8 cellular contexts compared by ENCODE assay signal in the genomic region with DNA sequence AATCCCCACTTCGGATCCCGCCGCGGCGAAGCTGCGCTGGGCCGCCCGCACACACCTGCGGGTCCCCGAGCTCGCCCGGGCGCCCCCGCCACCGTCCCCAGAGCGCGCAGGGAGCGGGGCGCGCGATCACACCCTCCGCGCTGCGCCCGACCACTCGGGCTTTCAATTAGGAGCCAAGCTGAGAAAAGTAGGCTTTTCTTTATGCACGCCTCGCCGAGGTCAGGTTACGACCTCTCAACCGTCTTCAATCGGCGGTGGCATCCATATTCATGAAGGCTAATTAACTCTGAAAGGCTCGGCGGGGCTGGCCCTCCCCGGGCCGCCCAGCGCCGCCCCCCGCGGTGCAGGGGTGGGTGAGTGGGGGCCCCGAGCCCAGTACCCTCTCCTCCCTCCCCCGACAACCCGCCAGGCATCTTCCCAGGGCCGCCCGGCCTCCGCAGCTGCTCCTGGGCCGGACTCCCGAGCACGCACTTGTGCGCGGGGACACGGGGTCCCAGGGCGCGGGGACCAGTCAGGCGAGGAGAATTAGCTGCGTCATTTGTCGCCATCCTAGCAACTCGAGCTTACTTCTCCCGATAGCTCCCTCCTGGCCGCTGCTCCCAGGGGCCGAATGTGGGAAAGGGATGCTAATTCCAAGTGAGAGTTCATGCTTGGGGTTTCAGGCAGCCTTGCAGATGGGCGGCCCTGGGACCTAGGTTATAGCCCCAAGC.
DNase-seq lines count a peak whose midpoint lies in the region; ATAC-seq, FAIRE-seq and TF ChIP-seq lines count a peak whose summit lies in the region.

No MANE protein-coding gene starts in this region.

- H3K4me1 Mint-ChIP-seq in neural progenitor cell: peaks cover 31% of the 10 kb centered on the region

- peak; percentile 31 to 56 for ATAC-seq in activated naive CD4-positive, alpha-beta T cell treated with anti-CD3 and anti-CD28 coated beads, Interleukin-2, amount 50 U/mL, for 72 hours
- ATAC-seq in GM19023 (IDR thresholded peaks at IDR 0.05; ENCODE audit: unreplicated experiment): no peak

- H3K9ac ChIP-seq in neural progenitor cell: no peak overlapping the region

- no peaks in the 10 kb centered on the region for H4K20me1 ChIP-seq in neural progenitor cell (ENCODE audit: low read depth)

- H3K27ac ChIP-seq in neural progenitor cell (peak overlapping the region; percentile 76), uterus (peak overlapping the region; percentile 96 to 97)

- FAIRE-seq in GM12892 (lab: Jason Lieb, UNC): peak; percentile 79

- peaks cover 8% of the 10 kb centered on the region for H3K27me3 Mint-ChIP-seq in neural progenitor cell (ENCODE audit: insufficient read depth, low read depth)

- H3K4me1 ChIP-seq in neural progenitor cell (peaks cover 9% of the 10 kb centered on the region), uterus (no peaks in the 10 kb centered on the region)

- H3K27me3 ChIP-seq in neural progenitor cell: no peaks in the 10 kb centered on the region
- no peaks in the 10 kb centered on the region for H3K27me3 ChIP-seq in uterus

- DNase-seq in A172 (ENCODE audit: low spot score): peak; percentile 87
- no peak for DNase-seq in GM12892 (ENCODE audit: insufficient read length)
- peak; percentile 46 to 78 for DNase-seq in NCI-H526 (lab: John Stamatoyannopoulos, UW)
- DNase-seq in activated naive CD4-positive, alpha-beta T cell treated with anti-CD3 and anti-CD28 coated beads, Interleukin-2, amount 50 U/mL, for 72 hours (ENCODE audit: low spot score in 2 of 2): peak in 1 of 2 donors; percentile 37
- DNase-seq in head of caudate nucleus: peak; percentile 76 to 94 (median 88)
- peak; percentile 95 for DNase-seq in neural progenitor cell (ENCODE audit: low spot score)
- DNase-seq in uterus: peak; percentile 75 to 76

- peak overlapping the region; percentile 71 for H2AFZ ChIP-seq in neural progenitor cell (replicated peaks)

- H3K4me2 ChIP-seq in neural progenitor cell: peak overlapping the region; percentile 81

- H3K4me3 Mint-ChIP-seq in neural progenitor cell: peak overlapping the region; percentile 86

- peak overlapping the region; percentile 52 to 69 for H3K27ac Mint-ChIP-seq in activated naive CD4-positive, alpha-beta T cell treated with anti-CD3 and anti-CD28 coated beads, Interleukin-2, amount 50 U/mL, for 72 hours
- H3K27ac Mint-ChIP-seq in neural progenitor cell: no peak overlapping the region

- TF ChIP-seq CTCF in neural progenitor cell (IDR thresholded peaks at IDR 0.05): no peak
- TF ChIP-seq CTCF in uterus (IDR thresholded peaks at IDR 0.05): no peak

- peaks cover 0 to 5% of the 10 kb centered on the region in 2 donors for H3K36me3 Mint-ChIP-seq in activated naive CD4-positive, alpha-beta T cell treated with anti-CD3 and anti-CD28 coated beads, Interleukin-2, amount 50 U/mL, for 72 hours
- H3K36me3 Mint-ChIP-seq in neural progenitor cell: no peaks in the 10 kb centered on the region

- H3K79me2 ChIP-seq in neural progenitor cell (ENCODE audit: low read depth): no peaks in the 10 kb centered on the region

- H3F3A ChIP-seq in neural progenitor cell (ENCODE audit: low read depth): peaks cover 21% of the 10 kb centered on the region

- H3K9me3 ChIP-seq in neural progenitor cell (ENCODE audit: low read depth) (no peaks in the 10 kb centered on the region), uterus (no peaks in the 10 kb centered on the region)

- TF ChIP-seq POLR2A in GM12892 (IDR thresholded peaks at IDR 0.05; ENCODE audit: low read depth, low read length) (peak; percentile 48), uterus (IDR thresholded peaks at IDR 0.05) (peak; percentile 44 to 54)

- intact Hi-C loops in head of caudate nucleus (cut with DNase I) (loop anchor here (5.0 to 10.0 kb wide), 4 partner anchors 247 to 1027 kb away; partner anchors contain the start of genes ZEB1 and ZNF438), uterus (cut with DNase I; ENCODE audit: low total_unique reads) (loop anchor here (5.0 to 10.0 kb wide), 2 partner anchors 250 to 532 kb away; partner anchors contain the start of genes ZEB1 and ZNF438)

- peaks cover 0 to 5% of the 10 kb centered on the region in 2 donors for H3K9me3 Mint-ChIP-seq in activated naive CD4-positive, alpha-beta T cell treated with anti-CD3 and anti-CD28 coated beads, Interleukin-2, amount 50 U/mL, for 72 hours
- no peaks in the 10 kb centered on the region for H3K9me3 Mint-ChIP-seq in neural progenitor cell

- H3K4me3 ChIP-seq in neural progenitor cell (peak overlapping the region; percentile 54), uterus (peak overlapping the region; percentile 61 to 74)

- H3K36me3 ChIP-seq in neural progenitor cell (no peaks in the 10 kb centered on the region), uterus (no peaks in the 10 kb centered on the region)
